8 cellular contexts compared by ENCODE assay signal in genomic region chr9:95316274-95316673, GRCh38. TPM values are rescaled to one million over a fixed set of nuclear protein-coding genes. Genes with fewer than 3 reads are reported as not detected.
DNase-seq lines count a peak whose midpoint lies in the region; ATAC-seq and TF ChIP-seq lines count a peak whose summit lies in the region.

No MANE protein-coding gene starts in this region.

- H3K4me3 ChIP-seq in fibroblast of villous mesenchyme (ENCODE audit: low read depth, low read length), result peak overlapping the region; percentile 91
- peak overlapping the region in 7 of 8 donors; percentile 81 to 100 (median 99) for H3K4me3 ChIP-seq in spleen

- DNase-seq in NCI-H1092 treated with DMSO at 0.1 percent for 48 hours (lab: John Stamatoyannopoulos, UW) (peak; percentile 56), NCI-H1092 (lab: John Stamatoyannopoulos, UW) (no peak), SK-N-DZ (ENCODE audit: low spot score) (peak; percentile 16), fibroblast of villous mesenchyme (ENCODE audit: low read depth) (no peak), spleen (no peak), kidney tubule cell (ENCODE audit: low spot score) (no peak)

- no peaks in the 10 kb centered on the region for H3K36me3 ChIP-seq in spleen

- H3K4me1 ChIP-seq in spleen, result peaks cover 2 to 34% (median 16%) of the 10 kb centered on the region in 6 donors

- no peaks in the 10 kb centered on the region for H3K9me3 ChIP-seq in spleen

- ATAC-seq in HG02840 (IDR thresholded peaks at IDR 0.05; ENCODE audit: low FRiP score, unreplicated experiment) (no peak), HG02938 (IDR thresholded peaks at IDR 0.05; ENCODE audit: unreplicated experiment) (no peak)

- WGBS in spleen, 5 donors, result 40 to 53% (median 47%) methylated on average over 3 of the region's 3 CpGs

- H3K27ac ChIP-seq in spleen, result peak overlapping the region in 6 of 8 donors; percentile 91 to 98 (median 93)

- TF ChIP-seq CTCF in fibroblast of villous mesenchyme (IDR thresholded peaks at IDR 0.05; ENCODE audit: insufficient read depth, low read depth, low read length), result no peak
- no peak for TF ChIP-seq CTCF in spleen (IDR thresholded peaks at IDR 0.05 in 8 of 11, conservative IDR thresholded peaks at IDR 0.05 in 3 of 11)

- peaks cover 0 to 12% (median 0%) of the 10 kb centered on the region in 7 donors for H3K27me3 ChIP-seq in spleen (replicated peaks in 1 of 7)

- TF ChIP-seq POLR2A in spleen (IDR thresholded peaks at IDR 0.05), result no peak

- intact Hi-C loops in spleen (cut with DNase I; ENCODE audit: low total_unique reads), result no loop called here

RNA-seq across cellular contexts. Expression of gene FANCC, which starts 1.2 kb away (rescaled TPM):
- polyA plus RNA-seq in SK-N-DZ (2014; cell fraction: cytosol; rRNA removed), result 7.5 and 14.5 TPM in 2 replicates
- polyA plus RNA-seq in SK-N-DZ (2014; cell fraction: nucleus; rRNA removed), result 13.0 and 24.7 TPM in 2 replicates
- total RNA-seq in fibroblast of villous mesenchyme (3.9 and 7.8 TPM in 2 replicates), spleen (1 to 10 TPM; 5.4 to 9.7 (median 7.9) TPM)
- 1 to 10 TPM in 2 of 3 donors, under 1 TPM in 1; 0.89 to 2.0 (median 1.7) TPM for polyA plus RNA-seq in spleen

Comparison
In these comparisons a context has a peak if more than half of its experiments do, and no peak if none do; other contexts are left out.
1. DNase-seq: peak in NCI-H1092 treated with DMSO at 0.1 percent for 48 hours (single experiment) and SK-N-DZ (single experiment); none in NCI-H1092 (single experiment), fibroblast of villous mesenchyme (single experiment), spleen (single experiment) and kidney tubule cell (single experiment).